ENCODE assay signal across 1 cellular context in the genomic region with DNA sequence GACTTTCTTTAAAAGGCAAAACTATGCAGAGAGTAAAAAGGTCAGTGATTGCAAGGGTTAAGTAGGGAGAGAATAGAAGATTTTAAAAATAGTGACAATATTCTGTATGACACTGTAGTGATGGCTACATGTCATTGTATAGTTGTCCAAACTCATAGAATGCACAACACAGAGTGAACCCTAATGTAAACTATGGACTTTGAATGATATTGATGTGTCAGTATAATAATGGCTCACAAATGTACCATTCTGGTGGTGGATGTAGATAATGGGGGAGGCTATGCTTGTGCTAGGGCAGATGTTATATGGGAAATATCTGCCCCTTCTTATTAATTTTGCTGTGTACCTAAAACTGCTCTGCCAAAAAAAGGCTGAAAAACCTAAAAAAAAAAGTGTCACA.
TF ChIP-seq lines count a peak whose summit lies in the region.

No MANE protein-coding gene starts in this region.

TF ChIP-seq in HepG2, 621 proteins besides CTCF, POLR2A, EP300 and RAD21 (continued from another document):
- TF ChIP-seq, protein P1, sequence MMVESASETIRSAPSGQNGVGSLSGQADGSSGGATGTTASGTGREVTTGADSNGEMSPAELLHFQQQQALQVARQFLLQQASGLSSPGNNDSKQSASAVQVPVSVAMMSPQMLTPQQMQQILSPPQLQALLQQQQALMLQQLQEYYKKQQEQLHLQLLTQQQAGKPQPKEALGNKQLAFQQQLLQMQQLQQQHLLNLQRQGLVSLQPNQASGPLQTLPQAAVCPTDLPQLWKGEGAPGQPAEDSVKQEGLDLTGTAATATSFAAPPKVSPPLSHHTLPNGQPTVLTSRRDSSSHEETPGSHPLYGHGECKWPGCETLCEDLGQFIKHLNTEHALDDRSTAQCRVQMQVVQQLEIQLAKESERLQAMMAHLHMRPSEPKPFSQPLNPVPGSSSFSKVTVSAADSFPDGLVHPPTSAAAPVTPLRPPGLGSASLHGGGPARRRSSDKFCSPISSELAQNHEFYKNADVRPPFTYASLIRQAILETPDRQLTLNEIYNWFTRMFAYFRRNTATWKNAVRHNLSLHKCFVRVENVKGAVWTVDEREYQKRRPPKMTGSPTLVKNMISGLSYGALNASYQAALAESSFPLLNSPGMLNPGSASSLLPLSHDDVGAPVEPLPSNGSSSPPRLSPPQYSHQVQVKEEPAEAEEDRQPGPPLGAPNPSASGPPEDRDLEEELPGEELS (CRISPR knock-in tag; IDR thresholded peaks at IDR 0.05), result no peak
- TF ChIP-seq SP4 (CRISPR knock-in tag; IDR thresholded peaks at IDR 0.05) (no peak), NCOA5 (CRISPR knock-in tag; IDR thresholded peaks at IDR 0.05) (no peak), MAZ (IDR thresholded peaks at IDR 0.05; ENCODE audit: borderline replicate concordance, low read depth, low read length) (no peak), MAZ (CRISPR knock-in tag; IDR thresholded peaks at IDR 0.05; ENCODE audit: low read depth) (no peak)
- TF ChIP-seq, protein P2, sequence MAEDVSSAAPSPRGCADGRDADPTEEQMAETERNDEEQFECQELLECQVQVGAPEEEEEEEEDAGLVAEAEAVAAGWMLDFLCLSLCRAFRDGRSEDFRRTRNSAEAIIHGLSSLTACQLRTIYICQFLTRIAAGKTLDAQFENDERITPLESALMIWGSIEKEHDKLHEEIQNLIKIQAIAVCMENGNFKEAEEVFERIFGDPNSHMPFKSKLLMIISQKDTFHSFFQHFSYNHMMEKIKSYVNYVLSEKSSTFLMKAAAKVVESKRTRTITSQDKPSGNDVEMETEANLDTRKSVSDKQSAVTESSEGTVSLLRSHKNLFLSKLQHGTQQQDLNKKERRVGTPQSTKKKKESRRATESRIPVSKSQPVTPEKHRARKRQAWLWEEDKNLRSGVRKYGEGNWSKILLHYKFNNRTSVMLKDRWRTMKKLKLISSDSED (CRISPR knock-in tag; IDR thresholded peaks at IDR 0.05), result no peak
- TF ChIP-seq, protein P3, sequence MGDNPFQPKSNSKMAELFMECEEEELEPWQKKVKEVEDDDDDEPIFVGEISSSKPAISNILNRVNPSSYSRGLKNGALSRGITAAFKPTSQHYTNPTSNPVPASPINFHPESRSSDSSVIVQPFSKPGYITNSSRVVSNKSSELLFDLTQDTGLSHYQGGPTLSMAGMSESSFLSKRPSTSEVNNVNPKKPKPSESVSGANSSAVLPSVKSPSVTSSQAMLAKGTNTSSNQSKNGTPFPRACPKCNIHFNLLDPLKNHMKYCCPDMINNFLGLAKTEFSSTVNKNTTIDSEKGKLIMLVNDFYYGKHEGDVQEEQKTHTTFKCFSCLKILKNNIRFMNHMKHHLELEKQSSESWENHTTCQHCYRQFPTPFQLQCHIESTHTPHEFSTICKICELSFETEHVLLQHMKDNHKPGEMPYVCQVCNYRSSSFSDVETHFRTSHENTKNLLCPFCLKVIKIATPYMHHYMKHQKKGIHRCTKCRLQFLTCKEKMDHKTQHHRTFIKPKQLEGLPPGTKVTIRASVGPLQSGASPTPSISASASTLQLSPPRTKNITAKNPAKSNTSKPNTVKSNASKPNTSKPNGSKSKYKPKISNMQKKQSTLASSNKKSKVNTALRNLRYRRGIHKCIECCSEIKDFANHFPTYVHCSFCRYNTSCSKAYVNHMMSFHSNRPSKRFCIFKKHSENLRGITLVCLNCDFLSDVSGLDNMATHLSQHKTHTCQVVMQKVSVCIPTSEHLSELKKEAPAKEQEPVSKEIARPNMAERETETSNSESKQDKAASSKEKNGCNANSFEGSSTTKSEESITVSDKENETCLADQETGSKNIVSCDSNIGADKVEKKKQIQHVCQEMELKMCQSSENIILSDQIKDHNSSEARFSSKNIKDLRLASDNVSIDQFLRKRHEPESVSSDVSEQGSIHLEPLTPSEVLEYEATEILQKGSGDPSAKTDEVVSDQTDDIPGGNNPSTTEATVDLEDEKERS (CRISPR knock-in tag; IDR thresholded peaks at IDR 0.05), result no peak
